In the genomic region with DNA sequence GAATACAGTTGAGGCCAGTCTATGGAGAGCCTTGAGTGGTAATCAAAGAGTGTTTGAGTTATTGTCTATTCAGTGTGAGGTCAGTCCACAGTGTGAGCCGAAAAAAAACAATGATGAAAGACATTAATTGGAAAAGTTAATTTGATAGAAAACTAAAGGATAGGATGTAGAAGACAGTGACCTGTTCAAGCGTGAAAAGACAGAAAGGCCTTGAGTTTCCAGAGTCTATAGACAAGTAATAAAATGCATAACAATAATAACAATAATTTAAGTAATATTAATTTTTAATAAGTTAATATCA, we compare ENCODE assay signal across 10 cellular contexts.
"Had no signal": no experiment of that assay in that cellular context is flagged by ENCODE, and none has a peak within 500 bp of the region (broad histone marks: within the 10 kb centered on the region; RNA-seq: fewer than 3 reads in every experiment).

No MANE protein-coding gene starts in this region.

- H3K4me1 Mint-ChIP-seq: activated CD8-positive, alpha-beta memory T cell treated with anti-CD3 and anti-CD28 coated beads, Interleukin-2, amount 10 ng/mL, durations not matched to agents 7 days and 5 days; activated naive CD8-positive, alpha-beta T cell treated with anti-CD3 and anti-CD28 coated beads for 36 hours; naive thymus-derived CD8-positive, alpha-beta T cell had no signal

- H3K27ac Mint-ChIP-seq: activated CD8-positive, alpha-beta memory T cell treated with anti-CD3 and anti-CD28 coated beads, Interleukin-2, amount 10 ng/mL, durations not matched to agents 7 days and 5 days; activated naive CD8-positive, alpha-beta T cell treated with anti-CD3 and anti-CD28 coated beads for 36 hours; naive thymus-derived CD8-positive, alpha-beta T cell; stimulated activated memory B cell treated with anti-CD40 and anti-IgM and Interleukin-4, amounts not matched to agents 10 μg/mL and 1 μg/mL and 100 μg/mL, for 72 hours had no signal

- H3K36me3 Mint-ChIP-seq: activated CD8-positive, alpha-beta memory T cell treated with anti-CD3 and anti-CD28 coated beads, Interleukin-2, amount 10 ng/mL, durations not matched to agents 7 days and 5 days; activated naive CD8-positive, alpha-beta T cell treated with anti-CD3 and anti-CD28 coated beads for 36 hours; stimulated activated memory B cell treated with anti-CD40 and anti-IgM and Interleukin-4, amounts not matched to agents 10 μg/mL and 1 μg/mL and 100 μg/mL, for 72 hours had no signal

- H3K4me3 Mint-ChIP-seq: activated CD8-positive, alpha-beta memory T cell treated with anti-CD3 and anti-CD28 coated beads, Interleukin-2, amount 10 ng/mL, durations not matched to agents 7 days and 5 days; activated naive CD8-positive, alpha-beta T cell treated with anti-CD3 and anti-CD28 coated beads for 36 hours; naive thymus-derived CD8-positive, alpha-beta T cell; stimulated activated memory B cell treated with anti-CD40 and anti-IgM and Interleukin-4, amounts not matched to agents 10 μg/mL and 1 μg/mL and 100 μg/mL, for 72 hours had no signal

- H3K9me3 Mint-ChIP-seq: activated naive CD8-positive, alpha-beta T cell treated with anti-CD3 and anti-CD28 coated beads for 36 hours; stimulated activated memory B cell treated with anti-CD40 and anti-IgM and Interleukin-4, amounts not matched to agents 10 μg/mL and 1 μg/mL and 100 μg/mL, for 72 hours had no signal

- H3K27me3 Mint-ChIP-seq: activated CD8-positive, alpha-beta memory T cell treated with anti-CD3 and anti-CD28 coated beads, Interleukin-2, amount 10 ng/mL, durations not matched to agents 7 days and 5 days had no signal

- DNase-seq: activated CD4-positive, alpha-beta T cell treated with anti-CD3 and anti-CD28 coated beads, Interleukin-2, amount 50 U/mL, for 48 hours; activated CD8-positive, alpha-beta memory T cell treated with anti-CD3 and anti-CD28 coated beads, Interleukin-2, amount 10 ng/mL, durations not matched to agents 7 days and 5 days; activated naive CD4-positive, alpha-beta T cell; activated naive CD8-positive, alpha-beta T cell treated with anti-CD3 and anti-CD28 coated beads for 36 hours; effector memory CD4-positive, alpha-beta T cell; naive thymus-derived CD8-positive, alpha-beta T cell; sigmoid colon; stimulated activated CD4-positive, alpha-beta T cell treated with anti-CD3 and anti-CD28 coated beads, Interleukin-4, amount 100 ng/mL, for 24 hours; upper lobe of right lung had no signal

- ATAC-seq: activated CD8-positive, alpha-beta memory T cell treated with anti-CD3 and anti-CD28 coated beads, Interleukin-2, amount 10 ng/mL, durations not matched to agents 7 days and 5 days; naive thymus-derived CD8-positive, alpha-beta T cell; stimulated activated memory B cell treated with anti-CD40 and anti-IgM and Interleukin-4, amounts not matched to agents 10 μg/mL and 1 μg/mL and 100 μg/mL, for 72 hours had no signal
